Comparison of ENCODE assay signal across 9 cellular contexts in genomic region chr2:172106128-172106961, GRCh38. TPM values are rescaled to one million over a fixed set of nuclear protein-coding genes. Genes with fewer than 3 reads are reported as not detected.
DNase-seq lines count a peak whose midpoint lies in the region; ATAC-seq and TF ChIP-seq lines count a peak whose summit lies in the region.
"Had no signal": no experiment of that assay in that cellular context is flagged by ENCODE, and none has a peak within 500 bp of the region (broad histone marks: within the 10 kb centered on the region; RNA-seq: fewer than 3 reads in every experiment).

No MANE protein-coding gene starts in this region.

- H3K4me1 Mint-ChIP-seq in type B pancreatic cell (ENCODE audit: unreplicated experiment), result peaks cover 8% of the 10 kb centered on the region

- ATAC-seq in HG02610 (IDR thresholded peaks at IDR 0.05; ENCODE audit: unreplicated experiment) (no peak), GM18517 (IDR thresholded peaks at IDR 0.05; ENCODE audit: unreplicated experiment) (no peak)

- H3K36me3 ChIP-seq in kidney epithelial cell (ENCODE audit: control insufficient read depth, insufficient read depth, low read length), result no peaks in the 10 kb centered on the region

- H3K36me3 Mint-ChIP-seq in type B pancreatic cell, result no peaks in the 10 kb centered on the region

- DNase-seq in NCI-H524 (lab: John Stamatoyannopoulos, UW) (peak; percentile 55 to 68), NCI-H524 treated with DMSO at 0.1 percent for 48 hours (lab: John Stamatoyannopoulos, UW) (no peak), NCI-H774 (lab: John Stamatoyannopoulos, UW) (peak; percentile 31), astrocyte of the spinal cord (ENCODE audit: low read depth, low spot score) (no peak), kidney epithelial cell (ENCODE audit: low read depth) (no peak), type B pancreatic cell (ENCODE audit: extremely low spot score, unreplicated experiment) (no peak)
- DNase-seq: DND-41 had no signal

- peaks cover 50% of the 10 kb centered on the region for H3K27me3 ChIP-seq in kidney epithelial cell (ENCODE audit: control insufficient read depth, insufficient read depth, low read length)

- no peaks in the 10 kb centered on the region for H3K9me3 Mint-ChIP-seq in type B pancreatic cell

- TF ChIP-seq CTCF in astrocyte of the spinal cord (IDR thresholded peaks at IDR 0.05; ENCODE audit: low read depth, low read length) (peak; percentile 50), kidney epithelial cell (IDR thresholded peaks at IDR 0.05; ENCODE audit: insufficient read depth, low read length, poor library complexity, severe bottlenecking) (peak; percentile 55), type B pancreatic cell (conservative IDR thresholded peaks at IDR 0.05) (peak; percentile 70)

- no peak overlapping the region for H3K27ac Mint-ChIP-seq in type B pancreatic cell

- H3K27me3 Mint-ChIP-seq in type B pancreatic cell, result peaks cover 80% of the 10 kb centered on the region

- peak overlapping the region; percentile 69 for H3K4me3 Mint-ChIP-seq in type B pancreatic cell

- in situ Hi-C loops in astrocyte of the spinal cord (cut with HindIII; ENCODE audit: low sequenced_read_pairs), result no loop called here

- H3K4me3 ChIP-seq in astrocyte of the spinal cord (ENCODE audit: low read depth, low read length), result peak overlapping the region; percentile 35
- H3K4me3 ChIP-seq in kidney epithelial cell (ENCODE audit: low read depth, low read length), result peak overlapping the region; percentile 24

RNA-seq across cellular contexts. Expression of gene DLX2, which starts 3.6 kb away (rescaled TPM):
- total RNA-seq in kidney epithelial cell (0.08 TPM in 1 of 2 replicates, not detected in the other), type B pancreatic cell (ENCODE audit: low replicate concordance) (4.3 and 6.9 TPM in 2 replicates)

RNA-seq across cellular contexts. Expression of gene DLX1, which starts 21.0 kb away (rescaled TPM):
- total RNA-seq in kidney epithelial cell, result 0.17 TPM in 1 of 2 replicates, not detected in the other
- total RNA-seq in type B pancreatic cell (ENCODE audit: low replicate concordance), result 0.59 and 10.0 TPM in 2 replicates

Comparison
In these comparisons a context has a peak if more than half of its experiments do, and no peak if none do; other contexts are left out.
1. DNase-seq: peak in NCI-H524 (2 of 2) and NCI-H774 (single experiment); none in NCI-H524 treated with DMSO at 0.1 percent for 48 hours (single experiment), astrocyte of the spinal cord (single experiment), kidney epithelial cell (single experiment) and type B pancreatic cell (single experiment).
2. Peak in every context shown above with its lines, with median percentiles within 50 percentile points of each other: CTCF ChIP-seq.